8 cellular contexts compared by ENCODE assay signal in the genomic region with DNA sequence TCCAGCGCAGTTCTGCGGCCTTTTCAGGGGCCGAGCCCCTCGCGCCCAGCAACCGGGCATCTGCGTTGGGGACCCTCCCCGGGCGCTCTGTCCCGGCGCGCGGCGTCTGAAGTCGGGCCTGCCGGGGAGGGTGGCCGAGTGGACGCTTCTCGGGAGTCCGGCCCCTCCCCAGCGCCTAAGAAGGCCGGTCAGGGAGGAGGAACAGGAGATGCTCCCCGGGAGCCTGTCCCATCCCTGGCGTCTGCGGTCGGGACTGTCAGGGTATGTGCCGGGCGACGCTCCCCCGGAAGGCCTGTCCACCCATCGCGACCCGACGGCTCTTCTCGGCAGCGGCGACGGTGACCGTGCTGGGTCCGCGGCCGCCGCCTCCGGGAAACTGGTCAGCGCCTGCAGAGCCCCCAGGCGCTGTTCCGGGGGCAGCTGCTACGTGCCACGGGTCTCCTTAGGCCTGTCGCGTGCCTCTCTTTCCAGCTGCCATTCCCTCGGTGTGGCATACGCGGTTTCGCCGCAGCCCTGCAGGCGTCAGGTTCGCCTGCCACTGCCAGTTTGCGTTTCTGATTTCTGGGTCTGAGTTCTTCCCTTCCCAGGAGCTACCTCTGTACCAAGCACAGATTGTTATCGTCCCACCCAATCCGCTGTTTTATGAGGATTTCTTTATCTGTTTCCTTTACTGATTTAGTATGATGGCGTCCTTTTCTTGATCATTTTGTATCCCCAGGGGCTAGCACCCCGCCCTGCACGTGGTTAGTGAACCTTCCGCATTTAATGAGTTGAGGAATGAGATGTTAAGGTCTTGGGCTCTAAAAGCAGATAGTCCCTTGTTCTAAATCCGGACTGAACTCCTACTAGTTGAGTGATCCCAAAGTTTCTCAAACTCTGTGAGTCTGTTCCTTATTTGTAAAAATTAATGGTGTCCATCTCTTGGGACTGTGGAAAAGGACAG. TPM values are rescaled to one million over a fixed set of nuclear protein-coding genes. Genes with fewer than 3 reads are reported as not detected.
DNase-seq lines count a peak whose midpoint lies in the region; TF ChIP-seq lines count a peak whose summit lies in the region.

No MANE protein-coding gene starts in this region.

- peaks cover 3% of the 10 kb centered on the region for H3K36me3 Mint-ChIP-seq in endodermal cell (ENCODE audit: low read depth)

- H3K27ac Mint-ChIP-seq in endodermal cell: peak overlapping the region; percentile 9

- DNase-seq in GM13977 (ENCODE audit: low spot score): peak; percentile 50
- peak; percentile 49 for DNase-seq in HCEC 1CT
- DNase-seq in MG63: peak; percentile 56
- peak; percentile 78 for DNase-seq in activated CD8-positive, alpha-beta memory T cell treated with anti-CD3 and anti-CD28 coated beads for 24 hours
- peak; percentile 80 for DNase-seq in endodermal cell
- peak; percentile 69 for DNase-seq in mesendoderm
- peak; percentile 31 for DNase-seq in stimulated activated naive CD4-positive, alpha-beta T cell treated with Interleukin-2 at 50 U/mL for 16 hours (lab: John Stamatoyannopoulos, UW)
- DNase-seq in NAMALWA (ENCODE audit: low spot score): no peak

- no peak overlapping the region for H2AK5ac ChIP-seq in mesendoderm (ENCODE audit: low read length)

- no peaks in the 10 kb centered on the region for H3K79me1 ChIP-seq in mesendoderm (ENCODE audit: low read length)

- H3K4me1 ChIP-seq in endodermal cell (ENCODE audit: control insufficient read depth, insufficient read depth, low read length): no peaks in the 10 kb centered on the region
- H3K4me1 ChIP-seq in mesendoderm (ENCODE audit: control insufficient read depth, low read depth, low read length): no peaks in the 10 kb centered on the region

- H3K4me1 Mint-ChIP-seq in endodermal cell: peaks cover 11% of the 10 kb centered on the region

- no peak overlapping the region for H3K4ac ChIP-seq in mesendoderm (ENCODE audit: low read depth, low read length)

- peaks cover 15% of the 10 kb centered on the region for H3K27me3 Mint-ChIP-seq in endodermal cell (ENCODE audit: insufficient read depth)

- peak overlapping the region; percentile 76 for H3K4me3 Mint-ChIP-seq in endodermal cell

- TF ChIP-seq CTCF in GM13977 (IDR thresholded peaks at IDR 0.05; ENCODE audit: extremely low read depth, insufficient read depth, missing control alignments) (no peak), endodermal cell (conservative IDR thresholded peaks at IDR 0.05) (peak; percentile 42)

- peak overlapping the region; percentile 70 for H3K4me3 ChIP-seq in MG63
- H3K4me3 ChIP-seq in endodermal cell (ENCODE audit: low read length): peak overlapping the region; percentile 81
- peak overlapping the region; percentile 80 for H3K4me3 ChIP-seq in mesendoderm (ENCODE audit: low read length)

- peak overlapping the region; percentile 89 for H3K56ac ChIP-seq in mesendoderm (ENCODE audit: low read length)

- H4K8ac ChIP-seq in mesendoderm (ENCODE audit: low read depth, low read length): no peak overlapping the region

- H3K9me3 ChIP-seq in MG63 (no peaks in the 10 kb centered on the region), endodermal cell (ENCODE audit: control insufficient read depth, low read length) (peaks cover 1% of the 10 kb centered on the region)

- H3K27ac ChIP-seq in endodermal cell (ENCODE audit: low read depth, low read length) (peak overlapping the region; percentile 64), mesendoderm (ENCODE audit: low read depth, low read length) (no peak overlapping the region)

- H3K18ac ChIP-seq in mesendoderm (ENCODE audit: low read length): no peak overlapping the region

- peaks cover 11% of the 10 kb centered on the region for H3K9me3 Mint-ChIP-seq in endodermal cell

- H3K36me3 ChIP-seq in MG63 (peaks cover 34% of the 10 kb centered on the region), endodermal cell (ENCODE audit: control insufficient read depth, insufficient read depth, low read length) (no peaks in the 10 kb centered on the region), mesendoderm (ENCODE audit: control insufficient read depth, insufficient read depth, low read length) (no peaks in the 10 kb centered on the region)

- peak overlapping the region; percentile 45 for H3K23ac ChIP-seq in mesendoderm (ENCODE audit: low read length)

- peak overlapping the region; percentile 91 for H3K4me2 ChIP-seq in mesendoderm (ENCODE audit: low read length)

- H2BK5ac ChIP-seq in mesendoderm (ENCODE audit: low read length): no peak overlapping the region

- no peaks in the 10 kb centered on the region for H3K79me2 ChIP-seq in mesendoderm (ENCODE audit: control insufficient read depth, insufficient read depth, low read length)

- 14 to 15% methylated on average over 31 to 66 of the region's 66 CpGs for whole genome bisulfite sequencing in endodermal cell (ENCODE audit: insufficient coverage in 1 of 2, insufficient read length in 1 of 2), 2 experiments
- no CpG with 5 or more reads among the region's 66 CpGs for WGBS in mesendoderm (ENCODE audit: extremely low coverage, insufficient coverage, low lambda C conversion rate)

- H3K9ac ChIP-seq in endodermal cell (ENCODE audit: extremely low read depth, low read length, poor library complexity, severe bottlenecking): peak overlapping the region; percentile 69
- peak overlapping the region; percentile 77 for H3K9ac ChIP-seq in mesendoderm (ENCODE audit: low read length)

- H2BK120ac ChIP-seq in mesendoderm (ENCODE audit: low read depth, low read length): no peak overlapping the region

- no peak overlapping the region for H2BK15ac ChIP-seq in mesendoderm (replicated peaks; ENCODE audit: low read depth)

- in situ Hi-C loops in GM13977 (cut with MboI; ENCODE audit: low pct_unique_long_range_greater_than_20kb, low sequenced_read_pairs, unreplicated experiment): no loop called here

- H4K5ac ChIP-seq in mesendoderm (ENCODE audit: low read length): no peak overlapping the region

- H3K27me3 ChIP-seq in MG63 (no peaks in the 10 kb centered on the region), endodermal cell (ENCODE audit: control insufficient read depth, insufficient read depth, low read length, poor library complexity, severe bottlenecking) (peaks cover 14% of the 10 kb centered on the region), mesendoderm (ENCODE audit: insufficient read depth, low read length, poor library complexity) (no peaks in the 10 kb centered on the region)

RNA-seq across cellular contexts. Expression of a gene that starts 0.8 kb away (rescaled TPM):
- total RNA-seq in MG63 (2014; rRNA removed; shearing (Covaris generic); ENCODE audit: low replicate concordance): 15.2 and 18.9 TPM in 2 replicates
- 1 to 10 TPM; 1.5 to 2.5 TPM for total RNA-seq in endodermal cell
- polyA plus RNA-seq in endodermal cell (2013, experiment 1 of 2): 9.4 TPM
- 8.8 TPM for polyA plus RNA-seq in endodermal cell (2013, experiment 2 of 2)
- 4.0 TPM for polyA plus RNA-seq in mesendoderm (2013, experiment 1 of 2)
- 4.0 TPM for polyA plus RNA-seq in mesendoderm (2013, experiment 2 of 2)

RNA-seq across cellular contexts. Expression of a gene that starts 22.7 kb away (rescaled TPM):
- 40.8 and 44.7 TPM in 2 replicates for total RNA-seq in MG63 (2014; rRNA removed; shearing (Covaris generic); ENCODE audit: low replicate concordance)
- total RNA-seq in endodermal cell: under 1 TPM in 1 of 2 donors, not detected in 1; 0.59 TPM
- 7.4 TPM for polyA plus RNA-seq in endodermal cell (2013, experiment 1 of 2)
- polyA plus RNA-seq in endodermal cell (2013, experiment 2 of 2): 7.7 TPM
- polyA plus RNA-seq in mesendoderm (2013, experiment 1 of 2): 2.2 TPM
- polyA plus RNA-seq in mesendoderm (2013, experiment 2 of 2): 2.2 TPM

RNA-seq across cellular contexts. Expression of a gene that starts 37.3 kb away (rescaled TPM):
- not detected in 2 replicates for total RNA-seq in MG63 (2014; rRNA removed; shearing (Covaris generic); ENCODE audit: low replicate concordance)
- not detected for total RNA-seq in endodermal cell
- polyA plus RNA-seq in endodermal cell (2013, experiment 1 of 2): not detected
- not detected for polyA plus RNA-seq in endodermal cell (2013, experiment 2 of 2)
- not detected for polyA plus RNA-seq in mesendoderm (2013, experiment 1 of 2)
- polyA plus RNA-seq in mesendoderm (2013, experiment 2 of 2): 0.03 TPM

Comparison
In these comparisons a context has a peak if more than half of its experiments do, and no peak if none do; other contexts are left out.
1. RNA of a gene that starts 22.7 kb away (total RNA-seq): 40.8 to 44.7 TPM in MG63; 0.59 TPM in endodermal cell; every median in the first group is over 10 times any median in the second.
2. Peak in every context shown above with its lines, with median percentiles within 50 percentile points of each other: H3K4me3 ChIP-seq.